ENCODE assay signal across 1 cellular context in genomic region chr1:45044916-45045315, GRCh38.
TF ChIP-seq lines count a peak whose summit lies in the region.

No MANE protein-coding gene starts in this region.

TF ChIP-seq in GM23338, 12 proteins besides CTCF, POLR2A, EP300 and RAD21 (continued from another document):
- no peak for TF ChIP-seq REST (IDR thresholded peaks at IDR 0.05; ENCODE audit: unreplicated experiment)
- TF ChIP-seq, protein P1, sequence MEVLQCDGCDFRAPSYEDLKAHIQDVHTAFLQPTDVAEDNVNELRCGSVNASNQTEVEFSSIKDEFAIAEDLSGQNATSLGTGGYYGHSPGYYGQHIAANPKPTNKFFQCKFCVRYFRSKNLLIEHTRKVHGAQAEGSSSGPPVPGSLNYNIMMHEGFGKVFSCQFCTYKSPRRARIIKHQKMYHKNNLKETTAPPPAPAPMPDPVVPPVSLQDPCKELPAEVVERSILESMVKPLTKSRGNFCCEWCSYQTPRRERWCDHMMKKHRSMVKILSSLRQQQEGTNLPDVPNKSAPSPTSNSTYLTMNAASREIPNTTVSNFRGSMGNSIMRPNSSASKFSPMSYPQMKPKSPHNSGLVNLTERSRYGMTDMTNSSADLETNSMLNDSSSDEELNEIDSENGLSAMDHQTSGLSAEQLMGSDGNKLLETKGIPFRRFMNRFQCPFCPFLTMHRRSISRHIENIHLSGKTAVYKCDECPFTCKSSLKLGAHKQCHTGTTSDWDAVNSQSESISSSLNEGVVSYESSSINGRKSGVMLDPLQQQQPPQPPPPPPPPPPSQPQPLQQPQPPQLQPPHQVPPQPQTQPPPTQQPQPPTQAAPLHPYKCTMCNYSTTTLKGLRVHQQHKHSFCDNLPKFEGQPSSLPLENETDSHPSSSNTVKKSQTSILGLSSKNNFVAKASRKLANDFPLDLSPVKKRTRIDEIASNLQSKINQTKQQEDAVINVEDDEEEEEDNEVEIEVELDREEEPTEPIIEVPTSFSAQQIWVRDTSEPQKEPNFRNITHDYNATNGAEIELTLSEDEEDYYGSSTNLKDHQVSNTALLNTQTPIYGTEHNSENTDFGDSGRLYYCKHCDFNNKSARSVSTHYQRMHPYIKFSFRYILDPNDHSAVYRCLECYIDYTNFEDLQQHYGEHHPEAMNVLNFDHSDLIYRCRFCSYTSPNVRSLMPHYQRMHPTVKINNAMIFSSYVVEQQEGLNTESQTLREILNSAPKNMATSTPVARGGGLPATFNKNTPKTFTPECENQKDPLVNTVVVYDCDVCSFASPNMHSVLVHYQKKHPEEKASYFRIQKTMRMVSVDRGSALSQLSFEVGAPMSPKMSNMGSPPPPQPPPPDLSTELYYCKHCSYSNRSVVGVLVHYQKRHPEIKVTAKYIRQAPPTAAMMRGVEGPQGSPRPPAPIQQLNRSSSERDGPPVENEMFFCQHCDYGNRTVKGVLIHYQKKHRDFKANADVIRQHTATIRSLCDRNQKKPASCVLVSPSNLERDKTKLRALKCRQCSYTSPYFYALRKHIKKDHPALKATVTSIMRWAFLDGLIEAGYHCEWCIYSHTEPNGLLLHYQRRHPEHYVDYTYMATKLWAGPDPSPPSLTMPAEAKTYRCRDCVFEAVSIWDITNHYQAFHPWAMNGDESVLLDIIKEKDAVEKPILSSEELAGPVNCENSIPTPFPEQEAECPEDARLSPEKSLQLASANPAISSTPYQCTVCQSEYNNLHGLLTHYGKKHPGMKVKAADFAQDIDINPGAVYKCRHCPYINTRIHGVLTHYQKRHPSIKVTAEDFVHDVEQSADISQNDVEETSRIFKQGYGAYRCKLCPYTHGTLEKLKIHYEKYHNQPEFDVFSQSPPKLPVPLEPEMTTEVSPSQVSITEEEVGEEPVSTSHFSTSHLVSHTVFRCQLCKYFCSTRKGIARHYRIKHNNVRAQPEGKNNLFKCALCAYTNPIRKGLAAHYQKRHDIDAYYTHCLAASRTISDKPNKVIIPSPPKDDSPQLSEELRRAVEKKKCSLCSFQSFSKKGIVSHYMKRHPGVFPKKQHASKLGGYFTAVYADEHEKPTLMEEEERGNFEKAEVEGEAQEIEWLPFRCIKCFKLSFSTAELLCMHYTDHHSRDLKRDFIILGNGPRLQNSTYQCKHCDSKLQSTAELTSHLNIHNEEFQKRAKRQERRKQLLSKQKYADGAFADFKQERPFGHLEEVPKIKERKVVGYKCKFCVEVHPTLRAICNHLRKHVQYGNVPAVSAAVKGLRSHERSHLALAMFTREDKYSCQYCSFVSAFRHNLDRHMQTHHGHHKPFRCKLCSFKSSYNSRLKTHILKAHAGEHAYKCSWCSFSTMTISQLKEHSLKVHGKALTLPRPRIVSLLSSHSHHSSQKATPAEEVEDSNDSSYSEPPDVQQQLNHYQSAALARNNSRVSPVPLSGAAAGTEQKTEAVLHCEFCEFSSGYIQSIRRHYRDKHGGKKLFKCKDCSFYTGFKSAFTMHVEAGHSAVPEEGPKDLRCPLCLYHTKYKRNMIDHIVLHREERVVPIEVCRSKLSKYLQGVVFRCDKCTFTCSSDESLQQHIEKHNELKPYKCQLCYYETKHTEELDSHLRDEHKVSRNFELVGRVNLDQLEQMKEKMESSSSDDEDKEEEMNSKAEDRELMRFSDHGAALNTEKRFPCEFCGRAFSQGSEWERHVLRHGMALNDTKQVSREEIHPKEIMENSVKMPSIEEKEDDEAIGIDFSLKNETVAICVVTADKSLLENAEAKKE (CRISPR knock-in tag; IDR thresholded peaks at IDR 0.05): no peak
